Comparison of ENCODE assay signal across 15 cellular contexts in genomic region chr12:21073822-21074460, GRCh38. TPM values are rescaled to one million over a fixed set of nuclear protein-coding genes. Genes with fewer than 3 reads are reported as not detected.
DNase-seq lines count a peak whose midpoint lies in the region; ATAC-seq, FAIRE-seq and TF ChIP-seq lines count a peak whose summit lies in the region.
"Had no signal": no experiment of that assay in that cellular context is flagged by ENCODE, and none has a peak within 500 bp of the region (broad histone marks: within the 10 kb centered on the region; RNA-seq: fewer than 3 reads in every experiment).

No MANE protein-coding gene starts in this region.

- no peak for ATAC-seq in HG03520 (IDR thresholded peaks at IDR 0.05; ENCODE audit: unreplicated experiment)
- ATAC-seq: left lung had no signal

- DNase-seq in H4 (ENCODE audit: low spot score): peak; percentile 69
- DNase-seq in RKO (ENCODE audit: low spot score): peak; percentile 48
- DNase-seq in epithelial cell of prostate (ENCODE audit: low read depth, low spot score): peak; percentile 18
- no peak for DNase-seq in frontal cortex (ENCODE audit: low spot score in 2 of 2)
- DNase-seq in HTR-8/SVneo (ENCODE audit: insufficient read length, low spot score): no peak
- no peak for DNase-seq in uterus
- DNase-seq: activated CD8-positive, alpha-beta memory T cell treated with anti-CD3 and anti-CD28 coated beads for 24 hours; amygdala; dorsolateral prefrontal cortex; hypothalamus; left lung; posterior cingulate gyrus had no signal

- intact Hi-C loops in uterus (cut with DNase I; ENCODE audit: low total_unique reads): no loop called here

- H3K36me3 ChIP-seq in uterus: no peaks in the 10 kb centered on the region
- H3K36me3 ChIP-seq: left lung had no signal

- FAIRE-seq in frontal cortex (lab: Jason Lieb, UNC): no peak
- no peak for FAIRE-seq in HTR-8/SVneo (lab: Jason Lieb, UNC)

- no peaks in the 10 kb centered on the region for H3K9me3 ChIP-seq in uterus

- TF ChIP-seq POLR2A in uterus (IDR thresholded peaks at IDR 0.05): no peak

- no peaks in the 10 kb centered on the region for H3K4me1 ChIP-seq in uterus
- H3K4me1 ChIP-seq: left lung had no signal

- TF ChIP-seq CTCF in uterus (IDR thresholded peaks at IDR 0.05): no peak

- H3K27me3 ChIP-seq in uterus: no peaks in the 10 kb centered on the region
- H3K27me3 ChIP-seq: dorsolateral prefrontal cortex, left lung had no signal

- no peak overlapping the region for H3K4me3 ChIP-seq in uterus
- H3K4me3 ChIP-seq: dorsolateral prefrontal cortex, left lung had no signal

- H3K27ac ChIP-seq in epithelial cell of prostate: peak overlapping the region; percentile 41
- H3K27ac ChIP-seq in uterus: no peak overlapping the region
- H3K27ac ChIP-seq: dorsolateral prefrontal cortex, left lung, VCaP had no signal

RNA-seq across cellular contexts. Expression of gene SLCO1B1, which starts 57.1 kb away (rescaled TPM):
- total RNA-seq in H4 (2014; rRNA removed; shearing (Covaris generic)): not detected in 2 replicates
- total RNA-seq in frontal cortex: not detected
- under 1 TPM in 1 of 4 donors, not detected in 3; 0.35 TPM for total RNA-seq in uterus
- total RNA-seq: activated T-helper 2 cell treated with anti-CD3 and anti-CD28 coated beads, Interferon-gamma antibody, Interleukin-2, Interleukin-4, amounts not matched to agents 10 μg/mL and 5 μg/mL and 100 μg/mL, durations not matched to agents 14 hours and 24 hours and 36 hours; dorsolateral prefrontal cortex; left lung had no signal

Comparison
In these comparisons a context has a peak if more than half of its experiments do, and no peak if none do; other contexts are left out.
1. DNase-seq: peak in H4 (single experiment), RKO (single experiment) and epithelial cell of prostate (single experiment); none in frontal cortex (0 of 2), HTR-8/SVneo (single experiment) and uterus (0 of 2).